ENCODE assay signal across 28 cellular contexts in the genomic region with DNA sequence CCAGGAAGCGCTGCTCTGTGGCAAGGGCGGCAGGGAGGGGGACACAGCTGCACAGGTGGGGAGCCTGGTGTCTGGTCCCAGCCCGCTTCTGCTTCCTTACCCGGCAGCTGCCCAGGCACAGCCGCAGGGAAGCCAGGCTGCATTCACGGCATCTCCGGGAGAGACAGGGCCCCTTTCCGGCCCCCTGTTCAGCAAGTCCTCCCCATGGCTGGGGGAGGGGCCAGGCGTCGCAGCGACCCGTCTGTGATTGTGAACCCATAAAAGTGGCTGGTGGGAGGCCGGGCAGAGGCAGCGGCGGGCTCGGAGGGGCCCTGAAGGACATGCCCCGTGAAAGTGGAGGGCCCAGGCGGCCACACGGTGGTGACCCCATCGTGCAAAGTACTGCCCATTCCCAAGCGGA.
"Had no signal": no experiment of that assay in that cellular context is flagged by ENCODE, and none has a peak within 500 bp of the region (broad histone marks: within the 10 kb centered on the region; RNA-seq: fewer than 3 reads in every experiment).

No MANE protein-coding gene starts in this region.

- DNase-seq: colonic mucosa; effector CD8-positive, alpha-beta T cell; endodermal cell; foreskin fibroblast; gastrocnemius medialis; head of caudate nucleus; kidney; left lung; mesendoderm; midbrain; naive thymus-derived CD4-positive, alpha-beta T cell; stimulated activated CD4-positive, alpha-beta T cell treated with anti-CD3 and anti-CD28 coated beads, Interleukin-12 subunit alpha, Interleukin-12 subunit beta, amount 100 ng/mL, for 4 hours; stimulated activated CD4-positive, alpha-beta T cell treated with anti-CD3 and anti-CD28 coated beads, Interleukin-1b, Interleukin-23, amount 100 ng/mL, for 48 hours; stimulated activated CD4-positive, alpha-beta T cell treated with anti-CD3 and anti-CD28 coated beads, Interleukin-4, amount 100 ng/mL, for 24 hours; stimulated activated naive CD4-positive, alpha-beta T cell treated with Interleukin-2 at 50 U/mL for 16 hours had no signal

- H3K4me1 ChIP-seq: colonic mucosa, gastrocnemius medialis, left lung, prostate gland, upper lobe of left lung had no signal

- H3K36me3 ChIP-seq: colonic mucosa, gastrocnemius medialis, left lung, prostate gland, right atrium auricular region, thoracic aorta, tibial nerve, upper lobe of left lung had no signal

- H3K27me3 ChIP-seq: colonic mucosa, right atrium auricular region had no signal

- FAIRE-seq: kidney, urothelium cell line had no signal

- H3K4me1 Mint-ChIP-seq: endodermal cell had no signal

- ATAC-seq: esophagus mucosa; gastrocnemius medialis; left lung; naive thymus-derived CD4-positive, alpha-beta T cell; sciatic nerve; stimulated activated effector memory CD8-positive, alpha-beta T cell treated with anti-CD3 and anti-CD28 coated beads, Interleukin-12 subunit alpha, Interleukin-12 subunit beta, amount 100 ng/mL, for 72 hours had no signal

- H3K4me3 Mint-ChIP-seq: dendritic cell treated with granulocyte-macrophage colony-stimulating factor and Interleukin-4, amounts not matched to agents 40 ng/mL and 50 ng/mL, for 4 days; endodermal cell; neural crest cell; stimulated activated effector memory CD8-positive, alpha-beta T cell treated with anti-CD3 and anti-CD28 coated beads, Interleukin-12 subunit alpha, Interleukin-12 subunit beta, amount 100 ng/mL, for 72 hours had no signal

- H3K4me2 ChIP-seq: smooth muscle cell had no signal

- H3K36me3 Mint-ChIP-seq: naive thymus-derived CD4-positive, alpha-beta T cell; stimulated activated effector memory CD8-positive, alpha-beta T cell treated with anti-CD3 and anti-CD28 coated beads, Interleukin-12 subunit alpha, Interleukin-12 subunit beta, amount 100 ng/mL, for 72 hours had no signal

- H3K27ac ChIP-seq: colonic mucosa, epithelial cell of prostate, gastrocnemius medialis, left lung, prostate gland, right atrium auricular region, thoracic aorta, tibial nerve, upper lobe of left lung had no signal

- H3K9me3 ChIP-seq: colonic mucosa, gastrocnemius medialis, left lung, prostate gland, right atrium auricular region, thoracic aorta, tibial nerve, upper lobe of left lung had no signal

- H3K27ac Mint-ChIP-seq: dendritic cell treated with granulocyte-macrophage colony-stimulating factor and Interleukin-4, amounts not matched to agents 40 ng/mL and 50 ng/mL, for 4 days; endodermal cell; naive thymus-derived CD4-positive, alpha-beta T cell; stimulated activated effector memory CD8-positive, alpha-beta T cell treated with anti-CD3 and anti-CD28 coated beads, Interleukin-12 subunit alpha, Interleukin-12 subunit beta, amount 100 ng/mL, for 72 hours had no signal

- H3K9me3 Mint-ChIP-seq: dendritic cell treated with granulocyte-macrophage colony-stimulating factor and Interleukin-4, amounts not matched to agents 40 ng/mL and 50 ng/mL, for 4 days; endodermal cell; naive thymus-derived CD4-positive, alpha-beta T cell; neural crest cell; stimulated activated effector memory CD8-positive, alpha-beta T cell treated with anti-CD3 and anti-CD28 coated beads, Interleukin-12 subunit alpha, Interleukin-12 subunit beta, amount 100 ng/mL, for 72 hours had no signal

- H3K4me3 ChIP-seq: colonic mucosa, gastrocnemius medialis, left lung, prostate gland, right atrium auricular region, smooth muscle cell, thoracic aorta, tibial nerve, upper lobe of left lung had no signal
